In the genomic region with DNA sequence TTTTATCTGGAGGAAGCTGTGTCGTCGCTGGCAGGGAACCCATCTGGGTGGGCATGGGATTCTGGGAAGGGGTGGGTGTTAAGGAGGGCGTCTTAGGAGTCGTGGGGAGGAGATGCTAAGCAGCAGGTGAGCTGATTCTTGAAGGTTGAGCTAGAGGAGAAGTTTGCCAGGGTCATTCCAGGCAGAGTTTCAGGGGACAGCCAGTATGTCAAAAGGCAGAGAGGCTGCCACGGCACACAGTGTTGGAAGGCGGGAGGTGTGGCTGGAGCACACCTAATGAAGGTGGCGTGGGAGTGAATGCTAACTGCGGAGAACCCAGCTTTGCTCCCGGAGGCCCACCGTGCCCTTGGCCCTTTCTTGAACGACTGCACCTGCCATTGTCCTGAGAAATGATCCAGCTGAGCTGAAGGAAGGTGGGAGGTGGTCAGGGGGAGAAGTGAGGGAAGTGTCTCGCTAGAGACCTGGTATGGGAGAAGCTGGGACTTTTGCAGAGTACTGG, we compare ENCODE assay signal across 1 cellular context.
TF ChIP-seq lines count a peak whose summit lies in the region.

No MANE protein-coding gene starts in this region.

TF ChIP-seq in K562, 482 proteins besides CTCF, POLR2A, EP300 and RAD21:
- TF ChIP-seq RBBP5 (IDR thresholded peaks at IDR 0.05; ENCODE audit: borderline replicate concordance, insufficient read depth, low read length, poor library complexity, severe bottlenecking) (peak; percentile 7), ZNF347 (CRISPR knock-in tag; IDR thresholded peaks at IDR 0.05; ENCODE audit: low read depth) (no peak)
